Comparison of ENCODE assay signal across 1 cellular context in the genomic region with DNA sequence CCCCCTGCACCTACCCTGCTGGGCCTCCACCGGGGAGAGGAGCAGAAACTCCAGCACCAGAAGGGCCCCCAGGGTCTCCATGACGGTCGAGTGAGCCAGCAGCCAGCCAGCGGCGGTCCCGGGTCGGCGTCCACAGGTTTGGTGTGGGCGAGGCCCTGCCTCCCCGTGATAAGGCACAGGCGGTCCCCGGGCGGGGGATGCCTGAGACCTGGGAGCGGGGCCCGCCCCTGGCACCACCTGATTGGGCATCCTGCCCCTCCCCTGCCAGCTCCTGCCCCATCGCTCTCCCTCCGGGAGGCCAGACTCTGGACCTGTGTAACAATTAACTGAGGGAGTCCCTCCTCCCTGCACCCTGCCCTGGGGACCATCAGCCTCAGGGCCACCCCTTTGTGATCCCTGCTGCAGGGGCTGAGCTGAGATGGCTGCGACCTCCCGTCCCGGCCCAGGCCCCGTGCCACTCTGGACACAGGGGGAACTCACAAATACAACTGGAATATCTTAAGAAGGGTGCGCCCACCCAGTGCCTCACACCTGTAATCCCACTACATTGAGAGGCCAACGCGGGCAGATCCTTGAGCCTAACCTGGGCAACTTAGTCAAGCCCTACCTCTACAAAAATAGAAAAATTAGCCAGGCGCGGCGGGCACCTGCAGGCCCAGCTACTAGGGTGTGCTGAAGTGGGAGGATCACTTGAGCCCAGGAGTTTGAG.
A peak's percentile ranks its signal among the peaks of the same experiment; 100 is the strongest.
TF ChIP-seq lines count a peak whose summit lies in the region.

TSS of gene SMIM24 (minus strand) at position 143 of the 709 bp plus-strand sequence. CDS start at position 81, 62 bp downstream.

TF ChIP-seq in HepG2, 621 proteins besides CTCF, POLR2A, EP300 and RAD21 (continued from another document and continues in another):
- TF ChIP-seq, protein P1, sequence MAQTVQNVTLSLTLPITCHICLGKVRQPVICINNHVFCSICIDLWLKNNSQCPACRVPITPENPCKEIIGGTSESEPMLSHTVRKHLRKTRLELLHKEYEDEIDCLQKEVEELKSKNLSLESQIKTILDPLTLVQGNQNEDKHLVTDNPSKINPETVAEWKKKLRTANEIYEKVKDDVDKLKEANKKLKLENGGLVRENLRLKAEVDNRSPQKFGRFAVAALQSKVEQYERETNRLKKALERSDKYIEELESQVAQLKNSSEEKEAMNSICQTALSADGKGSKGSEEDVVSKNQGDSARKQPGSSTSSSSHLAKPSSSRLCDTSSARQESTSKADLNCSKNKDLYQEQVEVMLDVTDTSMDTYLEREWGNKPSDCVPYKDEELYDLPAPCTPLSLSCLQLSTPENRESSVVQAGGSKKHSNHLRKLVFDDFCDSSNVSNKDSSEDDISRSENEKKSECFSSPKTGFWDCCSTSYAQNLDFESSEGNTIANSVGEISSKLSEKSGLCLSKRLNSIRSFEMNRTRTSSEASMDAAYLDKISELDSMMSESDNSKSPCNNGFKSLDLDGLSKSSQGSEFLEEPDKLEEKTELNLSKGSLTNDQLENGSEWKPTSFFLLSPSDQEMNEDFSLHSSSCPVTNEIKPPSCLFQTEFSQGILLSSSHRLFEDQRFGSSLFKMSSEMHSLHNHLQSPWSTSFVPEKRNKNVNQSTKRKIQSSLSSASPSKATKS (CRISPR knock-in tag; IDR thresholded peaks at IDR 0.05), result no peak
- TF ChIP-seq JARID2 (CRISPR knock-in tag; IDR thresholded peaks at IDR 0.05; ENCODE audit: insufficient replicate concordance) (no peak), YEATS4 (CRISPR knock-in tag; IDR thresholded peaks at IDR 0.05; ENCODE audit: borderline replicate concordance) (peak; percentile 52; the same call in 1 of the 2 replicates), PITX1 (CRISPR knock-in tag; IDR thresholded peaks at IDR 0.05) (peak; percentile 75; the same call in 1 of the 2 replicates), THAP11 (CRISPR knock-in tag; IDR thresholded peaks at IDR 0.05) (no peak), ZNF282 (IDR thresholded peaks at IDR 0.05; ENCODE audit: partially characterized antibody) (no peak), ZNF761 (CRISPR knock-in tag; conservative IDR thresholded peaks at IDR 0.05) (no peak), CENPT (CRISPR knock-in tag; IDR thresholded peaks at IDR 0.05; ENCODE audit: low read depth) (no peak), FOXA3 (CRISPR knock-in tag; IDR thresholded peaks at IDR 0.05) (no peak; the same call in 1 of the 2 replicates), ZNF772 (CRISPR knock-in tag; IDR thresholded peaks at IDR 0.05) (peak; percentile 44; the same call in 1 of the 2 replicates), ZNF841 (CRISPR knock-in tag; IDR thresholded peaks at IDR 0.05; ENCODE audit: borderline replicate concordance) (0 out of 2 replicates have a peak, but pooled peaks have one; percentile 14), ZMYM2 (CRISPR knock-in tag; IDR thresholded peaks at IDR 0.05) (no peak), RAD51 (IDR thresholded peaks at IDR 0.05; ENCODE audit: borderline replicate concordance) (no peak), ZNF703 (CRISPR knock-in tag; IDR thresholded peaks at IDR 0.05; ENCODE audit: borderline replicate concordance) (no peak), ZNF605 (CRISPR knock-in tag; IDR thresholded peaks at IDR 0.05) (no peak), ZNF75D (CRISPR knock-in tag; IDR thresholded peaks at IDR 0.05; ENCODE audit: borderline replicate concordance) (no peak), HNRNPUL1 (IDR thresholded peaks at IDR 0.05; ENCODE audit: low read depth, low read length) (no peak), ZNF878 (CRISPR knock-in tag; IDR thresholded peaks at IDR 0.05) (no peak), SMARCC2 (IDR thresholded peaks at IDR 0.05) (no peak), HDAC2 (CRISPR knock-in tag; IDR thresholded peaks at IDR 0.05) (peak; percentile 45; the same call in 1 of the 2 replicates), ZNF530 (CRISPR knock-in tag; IDR thresholded peaks at IDR 0.05; ENCODE audit: low read depth) (no peak), HHEX (CRISPR knock-in tag; IDR thresholded peaks at IDR 0.05) (no peak), ZNF558 (CRISPR knock-in tag; IDR thresholded peaks at IDR 0.05; ENCODE audit: borderline replicate concordance) (peak; percentile 67; the same call in 1 of the 2 replicates), ZNF230 (CRISPR knock-in tag; IDR thresholded peaks at IDR 0.05) (peak; percentile 52; the same call in 1 of the 2 replicates), E2F5 (CRISPR knock-in tag; conservative IDR thresholded peaks at IDR 0.05) (no peak), PCBP1 (IDR thresholded peaks at IDR 0.05; ENCODE audit: borderline replicate concordance, low read depth, low read length) (no peak), ATF6 (CRISPR knock-in tag; conservative IDR thresholded peaks at IDR 0.05) (no peak), TMF1 (CRISPR knock-in tag; IDR thresholded peaks at IDR 0.05; ENCODE audit: low read depth) (no peak), ZNF207 (IDR thresholded peaks at IDR 0.05; ENCODE audit: borderline replicate concordance) (no peak), JDP2 (CRISPR knock-in tag; IDR thresholded peaks at IDR 0.05; ENCODE audit: borderline replicate concordance) (no peak), ZNF879 (CRISPR knock-in tag; IDR thresholded peaks at IDR 0.05) (no peak), GATA4 (IDR thresholded peaks at IDR 0.05; ENCODE audit: borderline replicate concordance, low read depth) (no peak), JUN (CRISPR knock-in tag; IDR thresholded peaks at IDR 0.05) (no peak), U2AF1 (optimal IDR thresholded peaks at IDR 0.05; ENCODE audit: low read depth, low read length) (no peak), CENPX (CRISPR knock-in tag; IDR thresholded peaks at IDR 0.05) (no peak), TOPORS (CRISPR knock-in tag; IDR thresholded peaks at IDR 0.05) (no peak), NONO (IDR thresholded peaks at IDR 0.05) (no peak), NONO (CRISPR knock-in tag; conservative IDR thresholded peaks at IDR 0.05) (peak; percentile 70; the same call in 1 of the 2 replicates), ZNF18 (CRISPR knock-in tag; IDR thresholded peaks at IDR 0.05; ENCODE audit: insufficient replicate concordance) (no peak)
- TF ChIP-seq, protein P2, sequence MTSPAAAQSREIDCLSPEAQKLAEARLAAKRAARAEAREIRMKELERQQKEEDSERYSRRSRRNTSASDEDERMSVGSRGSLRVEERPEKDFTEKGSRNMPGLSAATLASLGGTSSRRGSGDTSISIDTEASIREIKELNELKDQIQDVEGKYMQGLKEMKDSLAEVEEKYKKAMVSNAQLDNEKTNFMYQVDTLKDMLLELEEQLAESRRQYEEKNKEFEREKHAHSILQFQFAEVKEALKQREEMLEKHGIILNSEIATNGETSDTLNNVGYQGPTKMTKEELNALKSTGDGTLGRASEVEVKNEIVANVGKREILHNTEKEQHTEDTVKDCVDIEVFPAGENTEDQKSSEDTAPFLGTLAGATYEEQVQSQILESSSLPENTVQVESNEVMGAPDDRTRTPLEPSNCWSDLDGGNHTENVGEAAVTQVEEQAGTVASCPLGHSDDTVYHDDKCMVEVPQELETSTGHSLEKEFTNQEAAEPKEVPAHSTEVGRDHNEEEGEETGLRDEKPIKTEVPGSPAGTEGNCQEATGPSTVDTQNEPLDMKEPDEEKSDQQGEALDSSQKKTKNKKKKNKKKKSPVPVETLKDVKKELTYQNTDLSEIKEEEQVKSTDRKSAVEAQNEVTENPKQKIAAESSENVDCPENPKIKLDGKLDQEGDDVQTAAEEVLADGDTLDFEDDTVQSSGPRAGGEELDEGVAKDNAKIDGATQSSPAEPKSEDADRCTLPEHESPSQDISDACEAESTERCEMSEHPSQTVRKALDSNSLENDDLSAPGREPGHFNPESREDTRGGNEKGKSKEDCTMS (CRISPR knock-in tag; conservative IDR thresholded peaks at IDR 0.05), result no peak
- TF ChIP-seq, protein P3, sequence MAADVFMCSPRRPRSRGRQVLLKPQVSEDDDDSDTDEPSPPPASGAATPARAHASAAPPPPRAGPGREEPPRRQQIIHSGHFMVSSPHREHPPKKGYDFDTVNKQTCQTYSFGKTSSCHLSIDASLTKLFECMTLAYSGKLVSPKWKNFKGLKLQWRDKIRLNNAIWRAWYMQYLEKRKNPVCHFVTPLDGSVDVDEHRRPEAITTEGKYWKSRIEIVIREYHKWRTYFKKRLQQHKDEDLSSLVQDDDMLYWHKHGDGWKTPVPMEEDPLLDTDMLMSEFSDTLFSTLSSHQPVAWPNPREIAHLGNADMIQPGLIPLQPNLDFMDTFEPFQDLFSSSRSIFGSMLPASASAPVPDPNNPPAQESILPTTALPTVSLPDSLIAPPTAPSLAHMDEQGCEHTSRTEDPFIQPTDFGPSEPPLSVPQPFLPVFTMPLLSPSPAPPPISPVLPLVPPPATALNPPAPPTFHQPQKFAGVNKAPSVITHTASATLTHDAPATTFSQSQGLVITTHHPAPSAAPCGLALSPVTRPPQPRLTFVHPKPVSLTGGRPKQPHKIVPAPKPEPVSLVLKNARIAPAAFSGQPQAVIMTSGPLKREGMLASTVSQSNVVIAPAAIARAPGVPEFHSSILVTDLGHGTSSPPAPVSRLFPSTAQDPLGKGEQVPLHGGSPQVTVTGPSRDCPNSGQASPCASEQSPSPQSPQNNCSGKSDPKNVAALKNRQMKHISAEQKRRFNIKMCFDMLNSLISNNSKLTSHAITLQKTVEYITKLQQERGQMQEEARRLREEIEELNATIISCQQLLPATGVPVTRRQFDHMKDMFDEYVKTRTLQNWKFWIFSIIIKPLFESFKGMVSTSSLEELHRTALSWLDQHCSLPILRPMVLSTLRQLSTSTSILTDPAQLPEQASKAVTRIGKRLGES (CRISPR knock-in tag; IDR thresholded peaks at IDR 0.05; ENCODE audit: borderline replicate concordance), result no peak
- TF ChIP-seq, protein P4, sequence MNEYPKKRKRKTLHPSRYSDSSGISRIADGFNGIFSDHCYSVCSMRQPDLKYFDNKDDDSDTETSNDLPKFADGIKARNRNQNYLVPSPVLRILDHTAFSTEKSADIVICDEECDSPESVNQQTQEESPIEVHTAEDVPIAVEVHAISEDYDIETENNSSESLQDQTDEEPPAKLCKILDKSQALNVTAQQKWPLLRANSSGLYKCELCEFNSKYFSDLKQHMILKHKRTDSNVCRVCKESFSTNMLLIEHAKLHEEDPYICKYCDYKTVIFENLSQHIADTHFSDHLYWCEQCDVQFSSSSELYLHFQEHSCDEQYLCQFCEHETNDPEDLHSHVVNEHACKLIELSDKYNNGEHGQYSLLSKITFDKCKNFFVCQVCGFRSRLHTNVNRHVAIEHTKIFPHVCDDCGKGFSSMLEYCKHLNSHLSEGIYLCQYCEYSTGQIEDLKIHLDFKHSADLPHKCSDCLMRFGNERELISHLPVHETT (CRISPR knock-in tag; conservative IDR thresholded peaks at IDR 0.05), result no peak; the same call in 1 of the 2 replicates
- TF ChIP-seq, protein P5, sequence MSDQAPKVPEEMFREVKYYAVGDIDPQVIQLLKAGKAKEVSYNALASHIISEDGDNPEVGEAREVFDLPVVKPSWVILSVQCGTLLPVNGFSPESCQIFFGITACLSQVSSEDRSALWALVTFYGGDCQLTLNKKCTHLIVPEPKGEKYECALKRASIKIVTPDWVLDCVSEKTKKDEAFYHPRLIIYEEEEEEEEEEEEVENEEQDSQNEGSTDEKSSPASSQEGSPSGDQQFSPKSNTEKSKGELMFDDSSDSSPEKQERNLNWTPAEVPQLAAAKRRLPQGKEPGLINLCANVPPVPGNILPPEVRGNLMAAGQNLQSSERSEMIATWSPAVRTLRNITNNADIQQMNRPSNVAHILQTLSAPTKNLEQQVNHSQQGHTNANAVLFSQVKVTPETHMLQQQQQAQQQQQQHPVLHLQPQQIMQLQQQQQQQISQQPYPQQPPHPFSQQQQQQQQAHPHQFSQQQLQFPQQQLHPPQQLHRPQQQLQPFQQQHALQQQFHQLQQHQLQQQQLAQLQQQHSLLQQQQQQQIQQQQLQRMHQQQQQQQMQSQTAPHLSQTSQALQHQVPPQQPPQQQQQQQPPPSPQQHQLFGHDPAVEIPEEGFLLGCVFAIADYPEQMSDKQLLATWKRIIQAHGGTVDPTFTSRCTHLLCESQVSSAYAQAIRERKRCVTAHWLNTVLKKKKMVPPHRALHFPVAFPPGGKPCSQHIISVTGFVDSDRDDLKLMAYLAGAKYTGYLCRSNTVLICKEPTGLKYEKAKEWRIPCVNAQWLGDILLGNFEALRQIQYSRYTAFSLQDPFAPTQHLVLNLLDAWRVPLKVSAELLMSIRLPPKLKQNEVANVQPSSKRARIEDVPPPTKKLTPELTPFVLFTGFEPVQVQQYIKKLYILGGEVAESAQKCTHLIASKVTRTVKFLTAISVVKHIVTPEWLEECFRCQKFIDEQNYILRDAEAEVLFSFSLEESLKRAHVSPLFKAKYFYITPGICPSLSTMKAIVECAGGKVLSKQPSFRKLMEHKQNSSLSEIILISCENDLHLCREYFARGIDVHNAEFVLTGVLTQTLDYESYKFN (CRISPR knock-in tag; conservative IDR thresholded peaks at IDR 0.05), result peak; percentile 71
